Comparison of ENCODE assay signal across 22 cellular contexts in genomic region chr2:12219761-12220160, GRCh38.
"Had no signal": no experiment of that assay in that cellular context is flagged by ENCODE, and none has a peak within 500 bp of the region (broad histone marks: within the 10 kb centered on the region; RNA-seq: fewer than 3 reads in every experiment).

No MANE protein-coding gene starts in this region.

- H3K4me3 Mint-ChIP-seq: naive thymus-derived CD8-positive, alpha-beta T cell; nephron progenitor cell; neural progenitor cell; stimulated activated naive CD8-positive, alpha-beta T cell treated with anti-CD3 and anti-CD28 coated beads, Interleukin-15, Interleukin-2, amounts not matched to agents 100 ng/mL and 50 ng/mL, for 24 hours had no signal

- H3K27me3 ChIP-seq: neural progenitor cell, ovary, right atrium auricular region, right lobe of liver, suprapubic skin, tibial artery, upper lobe of right lung had no signal

- H3K9me3 ChIP-seq: right lobe of liver, suprapubic skin, upper lobe of right lung had no signal

- H3K36me3 ChIP-seq: neural progenitor cell, ovary, right atrium auricular region, right lobe of liver, suprapubic skin, thoracic aorta, tibial artery, upper lobe of right lung had no signal

- ATAC-seq: mucosa of descending colon; naive thymus-derived CD8-positive, alpha-beta T cell; right lobe of liver; upper lobe of right lung had no signal

- H3K4me1 ChIP-seq: neural progenitor cell, right atrium auricular region, right lobe of liver, suprapubic skin, tibial artery, upper lobe of right lung had no signal

- H3K27ac ChIP-seq: left ventricle myocardium inferior, neural progenitor cell, ovary, right atrium auricular region, right lobe of liver, suprapubic skin, thoracic aorta, tibial artery, upper lobe of right lung had no signal

- H3K4me1 Mint-ChIP-seq: nephron progenitor cell, neural progenitor cell had no signal

- DNase-seq: hippocampal formation; left ventricle myocardium inferior; midbrain; mucosa of descending colon; naive thymus-derived CD8-positive, alpha-beta T cell; nephron progenitor cell; ovary; right lobe of liver; stimulated activated CD4-positive, alpha-beta T cell treated with anti-CD3 and anti-CD28 coated beads, Interleukin-1b, Interleukin-23, amount 100 ng/mL, for 48 hours; stimulated activated CD4-positive, alpha-beta T cell treated with anti-CD3 and anti-CD28 coated beads, Interleukin-2, amount 100 ng/mL, for 48 hours; stimulated activated naive CD4-positive, alpha-beta T cell; tibial artery; trophoblast cell; upper lobe of right lung had no signal

- H3K27ac Mint-ChIP-seq: nephron progenitor cell; neural progenitor cell; progenitor cell of endocrine pancreas; stimulated activated naive CD8-positive, alpha-beta T cell treated with anti-CD3 and anti-CD28 coated beads, Interleukin-15, Interleukin-2, amounts not matched to agents 100 ng/mL and 50 ng/mL, for 24 hours had no signal

- H3K27me3 Mint-ChIP-seq: naive thymus-derived CD8-positive, alpha-beta T cell; stimulated activated naive CD8-positive, alpha-beta T cell treated with anti-CD3 and anti-CD28 coated beads, Interleukin-15, Interleukin-2, amounts not matched to agents 100 ng/mL and 50 ng/mL, for 24 hours had no signal

- H3K4me3 ChIP-seq: left ventricle myocardium inferior, lung, mucosa of descending colon, neural progenitor cell, ovary, right atrium auricular region, right lobe of liver, smooth muscle cell, suprapubic skin, thoracic aorta, tibial artery, upper lobe of right lung had no signal
